In genomic region chr4:1725521-1725920, GRCh38 we compare ENCODE assay signal across 10 cellular contexts. TPM values are rescaled to one million over a fixed set of nuclear protein-coding genes. Genes with fewer than 3 reads are reported as not detected.
A peak's percentile ranks its signal among the peaks of the same experiment; 100 is the strongest.
DNase-seq lines count a peak whose midpoint lies in the region; ATAC-seq and TF ChIP-seq lines count a peak whose summit lies in the region.
"Had no signal": no experiment of that assay in that cellular context is flagged by ENCODE, and none has a peak within 500 bp of the region (broad histone marks: within the 10 kb centered on the region; RNA-seq: fewer than 3 reads in every experiment).

No MANE protein-coding gene starts in this region.

- H3K27me3 ChIP-seq in BLaER1 (no peaks in the 10 kb centered on the region), mesenchymal stem cell (ENCODE audit: control insufficient read depth in 1 of 2, insufficient read depth in 1 of 2, low read length in 2 of 2) (no peaks in the 10 kb centered on the region), stomach (no peaks in the 10 kb centered on the region), foreskin keratinocyte (no peaks in the 10 kb centered on the region)
- H3K27me3 ChIP-seq in CD8-positive, alpha-beta memory T cell (ENCODE audit: insufficient read depth, low read length, poor library complexity, severe bottlenecking), result no peaks in the 10 kb centered on the region
- H3K27me3 ChIP-seq: BE2C had no signal

- DNase-seq in CD8-positive, alpha-beta memory T cell, result peak in 1 of 5 donors; percentile 40
- no peak for DNase-seq in activated CD8-positive, alpha-beta T cell treated with anti-CD3 and anti-CD28 coated beads, Interleukin-2, amount 10 ng/mL, durations not matched to agents 7 days and 5 days
- DNase-seq in mesenchymal stem cell, result no peak
- DNase-seq in stomach, result no peak
- DNase-seq in foreskin keratinocyte, result no peak
- no peak for DNase-seq in HEK293T (ENCODE audit: extremely low spot score)

- TF ChIP-seq POLR2A in stomach (IDR thresholded peaks at IDR 0.05), result no peak

- peak overlapping the region; percentile 82 for H2BK15ac ChIP-seq in mesenchymal stem cell (ENCODE audit: low read depth, poor library complexity, severe bottlenecking)

- H3K4me1 ChIP-seq in BLaER1 (peaks cover 71% of the 10 kb centered on the region), mesenchymal stem cell (ENCODE audit: control insufficient read depth, insufficient read depth, low read depth, low read length) (peaks cover 56% of the 10 kb centered on the region), stomach (peaks cover 38 to 73% (median 59%) of the 10 kb centered on the region in 4 donors), foreskin keratinocyte (peaks cover 9% of the 10 kb centered on the region)
- peaks cover 65% of the 10 kb centered on the region for H3K4me1 ChIP-seq in CD8-positive, alpha-beta memory T cell (ENCODE audit: insufficient read depth, low read length)

- H3K27me3 Mint-ChIP-seq in CD8-positive, alpha-beta memory T cell, result no peaks in the 10 kb centered on the region
- no peaks in the 10 kb centered on the region for H3K27me3 Mint-ChIP-seq in activated CD8-positive, alpha-beta T cell treated with anti-CD3 and anti-CD28 coated beads, Interleukin-2, amount 10 ng/mL, durations not matched to agents 7 days and 5 days (ENCODE audit: low read depth)

- H2BK12ac ChIP-seq in mesenchymal stem cell (ENCODE audit: low read length in 2 of 2), result peak overlapping the region; percentile 11 to 24

- H2AFZ ChIP-seq in mesenchymal stem cell (ENCODE audit: low read depth, low read length), result no peak overlapping the region

- intact Hi-C loops in stomach (cut with DNase I; ENCODE audit: low total_unique reads), result loop anchor here (5.0 kb wide), 1 partner anchor 33 kb away; no protein-coding TSS in a partner anchor

- H3K4me3 ChIP-seq in BLaER1 (no peak overlapping the region), mesenchymal stem cell (ENCODE audit: insufficient read depth in 1 of 2, low read depth in 1 of 2, low read length in 2 of 2) (no peak overlapping the region), stomach (no peak overlapping the region)
- no peak overlapping the region for H3K4me3 ChIP-seq in CD8-positive, alpha-beta memory T cell (ENCODE audit: low read length)

- peak overlapping the region in 5 of 7 donors; percentile 38 to 86 (median 47) for H3K4me3 Mint-ChIP-seq in CD8-positive, alpha-beta memory T cell
- H3K4me3 Mint-ChIP-seq in activated CD8-positive, alpha-beta T cell treated with anti-CD3 and anti-CD28 coated beads, Interleukin-2, amount 10 ng/mL, durations not matched to agents 7 days and 5 days, result peak overlapping the region; percentile 22

- peaks cover 72% of the 10 kb centered on the region for H3K36me3 ChIP-seq in BLaER1
- H3K36me3 ChIP-seq in CD8-positive, alpha-beta memory T cell (ENCODE audit: insufficient read depth, low read length), result peaks cover 30% of the 10 kb centered on the region
- peaks cover 26 to 31% of the 10 kb centered on the region in 2 experiments for H3K36me3 ChIP-seq in mesenchymal stem cell (ENCODE audit: control insufficient read depth in 1 of 2, insufficient read depth in 2 of 2, low read depth in 1 of 2, low read length in 2 of 2)
- peaks cover 0 to 37% (median 13%) of the 10 kb centered on the region in 4 donors for H3K36me3 ChIP-seq in stomach

- peaks cover 41 to 80% (median 61%) of the 10 kb centered on the region in 3 donors for H3K4me1 Mint-ChIP-seq in CD8-positive, alpha-beta memory T cell
- H3K4me1 Mint-ChIP-seq in activated CD8-positive, alpha-beta T cell treated with anti-CD3 and anti-CD28 coated beads, Interleukin-2, amount 10 ng/mL, durations not matched to agents 7 days and 5 days (ENCODE audit: low read depth), result peaks cover 59% of the 10 kb centered on the region

- WGBS in mesenchymal stem cell, result 97% methylated on average over 9 of the region's 10 CpGs
- WGBS in stomach, 5 donors, result 90 to 97% (median 95%) methylated on average over 3 to 10 of the region's 10 CpGs

- no peak for TF ChIP-seq EP300 in stomach (IDR thresholded peaks at IDR 0.05)

- peaks cover 17% of the 10 kb centered on the region for H3K79me1 ChIP-seq in mesenchymal stem cell (replicated peaks; ENCODE audit: low read length, poor library complexity, severe bottlenecking)

- no peak overlapping the region for H3K4me2 ChIP-seq in BLaER1
- no peak overlapping the region for H3K4me2 ChIP-seq in mesenchymal stem cell (ENCODE audit: low read length, poor library complexity, severe bottlenecking)

- H2BK5ac ChIP-seq in mesenchymal stem cell (ENCODE audit: low read depth, low read length, poor library complexity, severe bottlenecking), result no peak overlapping the region

- no peak overlapping the region for H3K23ac ChIP-seq in mesenchymal stem cell (ENCODE audit: low read length in 2 of 2)

- peaks cover 84% of the 10 kb centered on the region for H4K20me1 ChIP-seq in BLaER1

- POLR2A ChIA-PET in CD8-positive, alpha-beta memory T cell (lab: Charles Lee), result interaction anchor here (1.1 to 2.9 kb wide), 2 partner anchors 30 to 32 kb away, joined by 3 to 15 read pairs; no protein-coding TSS in a partner anchor
- POLR2A ChIA-PET in activated CD8-positive, alpha-beta T cell treated with anti-CD3 and anti-CD28 coated beads, Interleukin-2, amount 10 ng/mL, durations not matched to agents 7 days and 5 days (lab: Charles Lee), result interaction anchor here (1.4 to 2.6 kb wide), 2 partner anchors 13 to 34 kb away, joined by 3 to 18 read pairs; partner anchors contain the start of gene SLBP
- POLR2A ChIA-PET in HEK293T (lab: Yijun Ruan, JAX), result interaction anchor here (0.7 to 3.2 kb wide), 3 partner anchors 13 to 32 kb away, joined by 3 to 11 read pairs (median 4); partner anchors contain the start of gene SLBP

- peak overlapping the region in 6 of 8 donors; percentile 31 to 88 (median 65) for H3K27ac Mint-ChIP-seq in CD8-positive, alpha-beta memory T cell
- H3K27ac Mint-ChIP-seq in activated CD8-positive, alpha-beta T cell treated with anti-CD3 and anti-CD28 coated beads, Interleukin-2, amount 10 ng/mL, durations not matched to agents 7 days and 5 days, result peak overlapping the region; percentile 60

- peaks cover 4 to 52% (median 9%) of the 10 kb centered on the region in 3 donors for H3K36me3 Mint-ChIP-seq in CD8-positive, alpha-beta memory T cell
- peaks cover 76% of the 10 kb centered on the region for H3K36me3 Mint-ChIP-seq in activated CD8-positive, alpha-beta T cell treated with anti-CD3 and anti-CD28 coated beads, Interleukin-2, amount 10 ng/mL, durations not matched to agents 7 days and 5 days (ENCODE audit: low read depth)

- no peak overlapping the region for H3K4ac ChIP-seq in mesenchymal stem cell (ENCODE audit: low read depth in 1 of 2, low read length in 2 of 2)

- H3K27ac ChIP-seq in BLaER1, result peak overlapping the region; percentile 32; the same call in 1 of the 2 replicates
- no peak overlapping the region for H3K27ac ChIP-seq in CD8-positive, alpha-beta memory T cell (ENCODE audit: low read depth, low read length)
- H3K27ac ChIP-seq in mesenchymal stem cell (ENCODE audit: low read length, poor library complexity, severe bottlenecking), result no peak overlapping the region
- peak overlapping the region in 1 of 5 donors; percentile 83 for H3K27ac ChIP-seq in stomach
- no peak overlapping the region for H3K27ac ChIP-seq in foreskin keratinocyte

- H2AK5ac ChIP-seq in mesenchymal stem cell (ENCODE audit: low read length, severe bottlenecking), result peak overlapping the region; percentile 75

- no peak for TF ChIP-seq CTCF in stomach (IDR thresholded peaks at IDR 0.05)
- no peak for TF ChIP-seq CTCF in foreskin keratinocyte (conservative IDR thresholded peaks at IDR 0.05)

- H4K91ac ChIP-seq in mesenchymal stem cell (ENCODE audit: low read length), result peak overlapping the region; percentile 12

- no peak overlapping the region for H4K8ac ChIP-seq in mesenchymal stem cell (ENCODE audit: low read length)

- no peak overlapping the region for H2BK120ac ChIP-seq in mesenchymal stem cell (ENCODE audit: low read depth, low read length)

- CTCF ChIA-PET in CD8-positive, alpha-beta memory T cell (lab: Charles Lee), result interaction anchor here (0.9 to 16.7 kb wide), 3 partner anchors 11 to 378 kb away, joined by 3 to 341 read pairs (median 3); partner anchors contain the start of gene UVSSA
- CTCF ChIA-PET in activated CD8-positive, alpha-beta T cell treated with anti-CD3 and anti-CD28 coated beads, Interleukin-2, amount 10 ng/mL, durations not matched to agents 7 days and 5 days (lab: Charles Lee), result interaction anchor here (1.0 to 12.6 kb wide), 5 partner anchors 12 to 32 kb away, joined by 3 to 227 read pairs (median 6); no protein-coding TSS in a partner anchor
- CTCF ChIA-PET in HEK293T (lab: Yijun Ruan, JAX), result interaction anchor here (11.9 kb wide), 1 partner anchor 33 kb away, joined by 110 read pairs; no protein-coding TSS in a partner anchor

- no peaks in the 10 kb centered on the region for H3K9me3 Mint-ChIP-seq in CD8-positive, alpha-beta memory T cell
- no peaks in the 10 kb centered on the region for H3K9me3 Mint-ChIP-seq in activated CD8-positive, alpha-beta T cell treated with anti-CD3 and anti-CD28 coated beads, Interleukin-2, amount 10 ng/mL, durations not matched to agents 7 days and 5 days (ENCODE audit: insufficient read depth)
- H3K9me3 Mint-ChIP-seq: HFFc6 had no signal

- H3K18ac ChIP-seq in mesenchymal stem cell (ENCODE audit: low read depth in 1 of 2, low read length in 2 of 2), result no peak overlapping the region

- no peak overlapping the region for H3K14ac ChIP-seq in mesenchymal stem cell (ENCODE audit: low read length in 2 of 2)

- no peaks in the 10 kb centered on the region for H3K9me3 ChIP-seq in BLaER1
- no peaks in the 10 kb centered on the region for H3K9me3 ChIP-seq in CD8-positive, alpha-beta memory T cell (ENCODE audit: low read length)
- no peaks in the 10 kb centered on the region for H3K9me3 ChIP-seq in mesenchymal stem cell (ENCODE audit: control insufficient read depth, low read length)
- H3K9me3 ChIP-seq in stomach, result no peaks in the 10 kb centered on the region
- H3K9me3 ChIP-seq: BE2C had no signal

- no peak overlapping the region for H3K9ac ChIP-seq in BLaER1
- no peak overlapping the region for H3K9ac ChIP-seq in mesenchymal stem cell (ENCODE audit: low read length)

- ATAC-seq in activated CD8-positive, alpha-beta T cell treated with anti-CD3 and anti-CD28 coated beads, Interleukin-2, amount 10 ng/mL, durations not matched to agents 7 days and 5 days, result no peak
- ATAC-seq in HG03378 (IDR thresholded peaks at IDR 0.05; ENCODE audit: unreplicated experiment), result no peak
- no peak for ATAC-seq in foreskin keratinocyte

RNA-seq across cellular contexts. Expression of gene TACC3, which starts 4.2 kb away (rescaled TPM):
- 100 to 1,000 TPM; 124 to 129 TPM for total RNA-seq in CD8-positive, alpha-beta memory T cell
- polyA plus RNA-seq in CD8-positive, alpha-beta memory T cell, result 45.5 TPM
- 100 to 1,000 TPM; 284 to 311 TPM for total RNA-seq in activated CD8-positive, alpha-beta T cell treated with anti-CD3 and anti-CD28 coated beads, Interleukin-2, amount 10 ng/mL, durations not matched to agents 7 days and 5 days
- 11.9 TPM for polyA plus RNA-seq in mesenchymal stem cell (2013, experiment 1 of 2)
- polyA plus RNA-seq in mesenchymal stem cell (2013, experiment 2 of 2), result 10.9 TPM
- total RNA-seq in stomach (10 to 100 TPM in 4 of 5 donors, 1 to 10 TPM in 1; 9.5 to 74.1 (median 30.9) TPM), foreskin keratinocyte (69.4 and 94.8 TPM in 2 replicates)
- polyA plus RNA-seq in stomach (10 to 100 TPM in 2 of 3 donors, 1 to 10 TPM in 1; 7.2 to 22.7 (median 14.3) TPM), foreskin keratinocyte (86.2 and 112 TPM in 2 replicates)

RNA-seq across cellular contexts. Expression of gene TMEM129, which starts 4.4 kb away (rescaled TPM):
- total RNA-seq in CD8-positive, alpha-beta memory T cell, result 10 to 100 TPM; 27.6 to 30.6 TPM
- polyA plus RNA-seq in CD8-positive, alpha-beta memory T cell, result 42.1 TPM
- total RNA-seq in activated CD8-positive, alpha-beta T cell treated with anti-CD3 and anti-CD28 coated beads, Interleukin-2, amount 10 ng/mL, durations not matched to agents 7 days and 5 days, result 10 to 100 TPM; 21.9 to 22.4 TPM
- 22.0 TPM for polyA plus RNA-seq in mesenchymal stem cell (2013, experiment 1 of 2)
- polyA plus RNA-seq in mesenchymal stem cell (2013, experiment 2 of 2), result 22.8 TPM
- total RNA-seq in stomach, result 100 to 1,000 TPM in 2 of 5 donors, 10 to 100 TPM in 2, 1 to 10 TPM in 1; 9.9 to 171 (median 41.6) TPM
- polyA plus RNA-seq in stomach, result 10 to 100 TPM; 13.7 to 29.9 (median 19.1) TPM
- total RNA-seq in foreskin keratinocyte, result 24.3 and 26.4 TPM in 2 replicates
- polyA plus RNA-seq in foreskin keratinocyte, result 23.7 and 24.3 TPM in 2 replicates

RNA-seq across cellular contexts. Expression of gene SLBP, which starts 13.4 kb away (rescaled TPM):
- 100 to 1,000 TPM; 163 to 164 TPM for total RNA-seq in CD8-positive, alpha-beta memory T cell
- 71.6 TPM for polyA plus RNA-seq in CD8-positive, alpha-beta memory T cell
- total RNA-seq in activated CD8-positive, alpha-beta T cell treated with anti-CD3 and anti-CD28 coated beads, Interleukin-2, amount 10 ng/mL, durations not matched to agents 7 days and 5 days, result 100 to 1,000 TPM; 132 to 136 TPM
- 45.8 TPM for polyA plus RNA-seq in mesenchymal stem cell (2013, experiment 1 of 2)
- 48.7 TPM for polyA plus RNA-seq in mesenchymal stem cell (2013, experiment 2 of 2)
- total RNA-seq in stomach (100 to 1,000 TPM in 3 of 5 donors, 10 to 100 TPM in 2; 28.3 to 163 (median 100) TPM), foreskin keratinocyte (77.9 and 80.3 TPM in 2 replicates)
- polyA plus RNA-seq in stomach (10 to 100 TPM; 30.9 to 35.6 (median 32.5) TPM), foreskin keratinocyte (59.9 and 67.7 TPM in 2 replicates)

RNA-seq across cellular contexts. Expression of gene FAM53A, which starts 41.4 kb away (rescaled TPM):
- 1 to 10 TPM in 1 of 2 experiments, under 1 TPM in 1; 0.82 to 1.9 TPM for total RNA-seq in CD8-positive, alpha-beta memory T cell
- polyA plus RNA-seq in CD8-positive, alpha-beta memory T cell, result 1.5 TPM
- under 1 TPM; 0.45 to 0.91 TPM for total RNA-seq in activated CD8-positive, alpha-beta T cell treated with anti-CD3 and anti-CD28 coated beads, Interleukin-2, amount 10 ng/mL, durations not matched to agents 7 days and 5 days
- 1.2 TPM for polyA plus RNA-seq in mesenchymal stem cell (2013, experiment 1 of 2)
- 0.95 TPM for polyA plus RNA-seq in mesenchymal stem cell (2013, experiment 2 of 2)
- total RNA-seq in stomach, result under 1 TPM in 1 of 5 donors, not detected in 4; 0.73 TPM
- 1 to 10 TPM; 1.4 to 2.8 (median 2.1) TPM for polyA plus RNA-seq in stomach
- 0.74 and 1.3 TPM in 2 replicates for total RNA-seq in foreskin keratinocyte
- polyA plus RNA-seq in foreskin keratinocyte, result 0.61 and 1.5 TPM in 2 replicates
